ENCODE assay signal across 8 cellular contexts in genomic region chr10:86585037-86585725, GRCh38.
A peak's percentile ranks its signal among the peaks of the same experiment; 100 is the strongest.
DNase-seq lines count a peak whose midpoint lies in the region; TF ChIP-seq lines count a peak whose summit lies in the region.

No MANE protein-coding gene starts in this region.

- no peak for TF ChIP-seq POLR2A in prostate gland (IDR thresholded peaks at IDR 0.05)

- peak; percentile 81 for DNase-seq in GM10266 (ENCODE audit: extremely low spot score)
- DNase-seq in H7: peak; percentile 90
- DNase-seq in M059J (ENCODE audit: low read depth): peak; percentile 57
- DNase-seq in SK-N-DZ (ENCODE audit: low spot score): peak; percentile 73
- peak; percentile 74 for DNase-seq in activated naive CD4-positive, alpha-beta T cell treated with anti-CD3 and anti-CD28 coated beads, Interleukin-2, amount 50 U/mL, for 16 hours
- DNase-seq in head of caudate nucleus: peak; percentile 55 to 91 (median 77)
- peak; percentile 40 for DNase-seq in prostate gland (ENCODE audit: low spot score)
- peak; percentile 70 for DNase-seq in ureter (ENCODE audit: low spot score)

- intact Hi-C loops in head of caudate nucleus (cut with DNase I): loop anchor here (2.0 kb wide), 1 partner anchor 184 kb away; no protein-coding TSS in a partner anchor
- intact Hi-C loops in prostate gland (cut with DNase I): loop anchor here (1.0 kb wide), 1 partner anchor 185 kb away; no protein-coding TSS in a partner anchor

- no peaks in the 10 kb centered on the region for H3K27me3 ChIP-seq in H7 (ENCODE audit: control insufficient read depth, insufficient read depth, low read length)
- no peaks in the 10 kb centered on the region for H3K27me3 ChIP-seq in prostate gland (replicated peaks; ENCODE audit: insufficient read depth)

- H3K9me3 ChIP-seq in prostate gland: no peaks in the 10 kb centered on the region

- no peak overlapping the region for H3K27ac ChIP-seq in prostate gland

- H3K4me3 ChIP-seq in H7 (ENCODE audit: insufficient read depth, low read depth, low read length) (no peak overlapping the region), prostate gland (no peak overlapping the region)

- no peaks in the 10 kb centered on the region for H3K4me1 ChIP-seq in prostate gland (replicated peaks)

- TF ChIP-seq CTCF in GM10266 (IDR thresholded peaks at IDR 0.05; ENCODE audit: control insufficient read depth, insufficient read depth, low read depth, missing control alignments) (peak; percentile 94), prostate gland (IDR thresholded peaks at IDR 0.05) (peak; percentile 82 to 93 (median 90))

- WGBS in prostate gland: 24% methylated on average over 9 of the region's 10 CpGs

- H3K36me3 ChIP-seq in H7 (replicated peaks; ENCODE audit: control insufficient read depth, insufficient read depth, low read length) (no peaks in the 10 kb centered on the region), prostate gland (no peaks in the 10 kb centered on the region)

Comparison
In these comparisons a context has a peak if more than half of its experiments do, and no peak if none do; other contexts are left out.
1. DNase-seq: peak in every context shown above with its lines; median percentile 90 in H7; 81 in GM10266; 77 in head of caudate nucleus; 74 in activated naive CD4-positive, alpha-beta T cell treated with anti-CD3 and anti-CD28 coated beads, Interleukin-2, amount 50 U/mL, for 16 hours; 73 in SK-N-DZ; 70 in ureter; 57 in M059J; 40 in prostate gland.